In the genomic region with DNA sequence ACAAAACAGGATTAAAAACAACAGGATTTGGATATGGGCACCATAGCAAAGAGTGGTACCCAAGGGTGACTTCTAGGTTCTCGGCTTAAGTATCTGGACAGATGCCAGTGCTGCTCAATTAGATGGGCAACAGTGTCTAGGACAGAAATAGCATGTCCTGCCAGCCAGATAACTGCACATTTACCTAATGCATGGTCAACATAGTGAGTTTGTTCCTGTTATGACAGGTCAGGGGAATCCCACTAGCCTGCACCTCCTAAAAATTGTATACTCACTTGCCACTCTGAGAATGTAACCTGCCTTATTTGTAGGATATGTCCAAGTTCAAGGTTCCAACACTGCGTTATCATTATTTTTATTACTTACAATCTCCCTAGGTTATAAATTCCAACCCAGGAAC, we compare ENCODE assay signal across 1 cellular context.
TF ChIP-seq lines count a peak whose summit lies in the region.

No MANE protein-coding gene starts in this region.

TF ChIP-seq in GM23338, 12 proteins besides CTCF, POLR2A, EP300 and RAD21 (continued from another document):
- TF ChIP-seq, protein P1, sequence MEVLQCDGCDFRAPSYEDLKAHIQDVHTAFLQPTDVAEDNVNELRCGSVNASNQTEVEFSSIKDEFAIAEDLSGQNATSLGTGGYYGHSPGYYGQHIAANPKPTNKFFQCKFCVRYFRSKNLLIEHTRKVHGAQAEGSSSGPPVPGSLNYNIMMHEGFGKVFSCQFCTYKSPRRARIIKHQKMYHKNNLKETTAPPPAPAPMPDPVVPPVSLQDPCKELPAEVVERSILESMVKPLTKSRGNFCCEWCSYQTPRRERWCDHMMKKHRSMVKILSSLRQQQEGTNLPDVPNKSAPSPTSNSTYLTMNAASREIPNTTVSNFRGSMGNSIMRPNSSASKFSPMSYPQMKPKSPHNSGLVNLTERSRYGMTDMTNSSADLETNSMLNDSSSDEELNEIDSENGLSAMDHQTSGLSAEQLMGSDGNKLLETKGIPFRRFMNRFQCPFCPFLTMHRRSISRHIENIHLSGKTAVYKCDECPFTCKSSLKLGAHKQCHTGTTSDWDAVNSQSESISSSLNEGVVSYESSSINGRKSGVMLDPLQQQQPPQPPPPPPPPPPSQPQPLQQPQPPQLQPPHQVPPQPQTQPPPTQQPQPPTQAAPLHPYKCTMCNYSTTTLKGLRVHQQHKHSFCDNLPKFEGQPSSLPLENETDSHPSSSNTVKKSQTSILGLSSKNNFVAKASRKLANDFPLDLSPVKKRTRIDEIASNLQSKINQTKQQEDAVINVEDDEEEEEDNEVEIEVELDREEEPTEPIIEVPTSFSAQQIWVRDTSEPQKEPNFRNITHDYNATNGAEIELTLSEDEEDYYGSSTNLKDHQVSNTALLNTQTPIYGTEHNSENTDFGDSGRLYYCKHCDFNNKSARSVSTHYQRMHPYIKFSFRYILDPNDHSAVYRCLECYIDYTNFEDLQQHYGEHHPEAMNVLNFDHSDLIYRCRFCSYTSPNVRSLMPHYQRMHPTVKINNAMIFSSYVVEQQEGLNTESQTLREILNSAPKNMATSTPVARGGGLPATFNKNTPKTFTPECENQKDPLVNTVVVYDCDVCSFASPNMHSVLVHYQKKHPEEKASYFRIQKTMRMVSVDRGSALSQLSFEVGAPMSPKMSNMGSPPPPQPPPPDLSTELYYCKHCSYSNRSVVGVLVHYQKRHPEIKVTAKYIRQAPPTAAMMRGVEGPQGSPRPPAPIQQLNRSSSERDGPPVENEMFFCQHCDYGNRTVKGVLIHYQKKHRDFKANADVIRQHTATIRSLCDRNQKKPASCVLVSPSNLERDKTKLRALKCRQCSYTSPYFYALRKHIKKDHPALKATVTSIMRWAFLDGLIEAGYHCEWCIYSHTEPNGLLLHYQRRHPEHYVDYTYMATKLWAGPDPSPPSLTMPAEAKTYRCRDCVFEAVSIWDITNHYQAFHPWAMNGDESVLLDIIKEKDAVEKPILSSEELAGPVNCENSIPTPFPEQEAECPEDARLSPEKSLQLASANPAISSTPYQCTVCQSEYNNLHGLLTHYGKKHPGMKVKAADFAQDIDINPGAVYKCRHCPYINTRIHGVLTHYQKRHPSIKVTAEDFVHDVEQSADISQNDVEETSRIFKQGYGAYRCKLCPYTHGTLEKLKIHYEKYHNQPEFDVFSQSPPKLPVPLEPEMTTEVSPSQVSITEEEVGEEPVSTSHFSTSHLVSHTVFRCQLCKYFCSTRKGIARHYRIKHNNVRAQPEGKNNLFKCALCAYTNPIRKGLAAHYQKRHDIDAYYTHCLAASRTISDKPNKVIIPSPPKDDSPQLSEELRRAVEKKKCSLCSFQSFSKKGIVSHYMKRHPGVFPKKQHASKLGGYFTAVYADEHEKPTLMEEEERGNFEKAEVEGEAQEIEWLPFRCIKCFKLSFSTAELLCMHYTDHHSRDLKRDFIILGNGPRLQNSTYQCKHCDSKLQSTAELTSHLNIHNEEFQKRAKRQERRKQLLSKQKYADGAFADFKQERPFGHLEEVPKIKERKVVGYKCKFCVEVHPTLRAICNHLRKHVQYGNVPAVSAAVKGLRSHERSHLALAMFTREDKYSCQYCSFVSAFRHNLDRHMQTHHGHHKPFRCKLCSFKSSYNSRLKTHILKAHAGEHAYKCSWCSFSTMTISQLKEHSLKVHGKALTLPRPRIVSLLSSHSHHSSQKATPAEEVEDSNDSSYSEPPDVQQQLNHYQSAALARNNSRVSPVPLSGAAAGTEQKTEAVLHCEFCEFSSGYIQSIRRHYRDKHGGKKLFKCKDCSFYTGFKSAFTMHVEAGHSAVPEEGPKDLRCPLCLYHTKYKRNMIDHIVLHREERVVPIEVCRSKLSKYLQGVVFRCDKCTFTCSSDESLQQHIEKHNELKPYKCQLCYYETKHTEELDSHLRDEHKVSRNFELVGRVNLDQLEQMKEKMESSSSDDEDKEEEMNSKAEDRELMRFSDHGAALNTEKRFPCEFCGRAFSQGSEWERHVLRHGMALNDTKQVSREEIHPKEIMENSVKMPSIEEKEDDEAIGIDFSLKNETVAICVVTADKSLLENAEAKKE (CRISPR knock-in tag; IDR thresholded peaks at IDR 0.05) = no peak
- TF ChIP-seq JUNB (IDR thresholded peaks at IDR 0.05; ENCODE audit: unreplicated experiment) (no peak), CREB1 (CRISPR knock-in tag; IDR thresholded peaks at IDR 0.05; ENCODE audit: low read depth) (no peak), STAT1 (IDR thresholded peaks at IDR 0.05; ENCODE audit: unreplicated experiment) (no peak), ZNF114 (CRISPR knock-in tag; IDR thresholded peaks at IDR 0.05) (no peak), NANOG (IDR thresholded peaks at IDR 0.05; ENCODE audit: borderline replicate concordance) (no peak), ZNF331 (CRISPR knock-in tag; IDR thresholded peaks at IDR 0.05; ENCODE audit: low read depth) (no peak)
TF ChIP-seq in GM23338: peak in this region for 0.
